ENCODE assay signal across 8 cellular contexts in genomic region chr4:142404191-142404611, GRCh38.
DNase-seq lines count a peak whose midpoint lies in the region; ATAC-seq lines count a peak whose summit lies in the region.

No MANE protein-coding gene starts in this region.

- peak overlapping the region; percentile 99 for H3K27ac Mint-ChIP-seq in activated T-helper 2 cell treated with anti-CD3 and anti-CD28 coated beads, Interferon-gamma antibody, Interleukin-2, Interleukin-4, amounts not matched to agents 10 μg/mL and 5 μg/mL and 100 μg/mL, durations not matched to agents 14 hours and 24 hours and 36 hours

- ATAC-seq in GM18868 (IDR thresholded peaks at IDR 0.05; ENCODE audit: unreplicated experiment), result no peak
- no peak for ATAC-seq in HG03039 (IDR thresholded peaks at IDR 0.05; ENCODE audit: unreplicated experiment)
- ATAC-seq in GM19452 (IDR thresholded peaks at IDR 0.05; ENCODE audit: unreplicated experiment), result no peak

- intact Hi-C loops in activated T-helper 2 cell treated with anti-CD3 and anti-CD28 coated beads, Interferon-gamma antibody, Interleukin-2, Interleukin-4, amounts not matched to agents 10 μg/mL and 5 μg/mL and 100 μg/mL, durations not matched to agents 14 hours and 24 hours and 36 hours (cut with micrococcal nuclease), result loop anchor here (2.0 to 10.0 kb wide), 3 partner anchors 122 to 443 kb away; partner anchors contain the start of gene INPP4B

- H3K4me1 Mint-ChIP-seq in activated T-helper 2 cell treated with anti-CD3 and anti-CD28 coated beads, Interferon-gamma antibody, Interleukin-2, Interleukin-4, amounts not matched to agents 10 μg/mL and 5 μg/mL and 100 μg/mL, durations not matched to agents 14 hours and 24 hours and 36 hours (ENCODE audit: low read depth), result peaks cover 50% of the 10 kb centered on the region

- peak; percentile 21 to 43 for DNase-seq in Kasumi-1 (lab: John Stamatoyannopoulos, UW)
- DNase-seq in activated T-helper 2 cell treated with anti-CD3 and anti-CD28 coated beads, Interferon-gamma antibody, Interleukin-2, Interleukin-4, amounts not matched to agents 10 μg/mL and 5 μg/mL and 100 μg/mL, durations not matched to agents 14 hours and 24 hours and 36 hours (ENCODE audit: low spot score), result no peak
- DNase-seq in iris pigment epithelial cell (ENCODE audit: low read depth), result peak; percentile 89
- DNase-seq in stimulated activated naive CD4-positive, alpha-beta T cell treated with Interleukin-2 at 50 U/mL for 16 hours (lab: John Stamatoyannopoulos, UW), result peak; percentile 54
- no peak for DNase-seq in nucleus accumbens (lab: John Stamatoyannopoulos, UW)

- H3K9me3 Mint-ChIP-seq in activated T-helper 2 cell treated with anti-CD3 and anti-CD28 coated beads, Interferon-gamma antibody, Interleukin-2, Interleukin-4, amounts not matched to agents 10 μg/mL and 5 μg/mL and 100 μg/mL, durations not matched to agents 14 hours and 24 hours and 36 hours, result no peaks in the 10 kb centered on the region

- no peaks in the 10 kb centered on the region for H3K27me3 Mint-ChIP-seq in activated T-helper 2 cell treated with anti-CD3 and anti-CD28 coated beads, Interferon-gamma antibody, Interleukin-2, Interleukin-4, amounts not matched to agents 10 μg/mL and 5 μg/mL and 100 μg/mL, durations not matched to agents 14 hours and 24 hours and 36 hours (ENCODE audit: low read depth)

- H3K4me3 Mint-ChIP-seq in activated T-helper 2 cell treated with anti-CD3 and anti-CD28 coated beads, Interferon-gamma antibody, Interleukin-2, Interleukin-4, amounts not matched to agents 10 μg/mL and 5 μg/mL and 100 μg/mL, durations not matched to agents 14 hours and 24 hours and 36 hours (ENCODE audit: low read depth), result peak overlapping the region; percentile 96

- H3K36me3 Mint-ChIP-seq in activated T-helper 2 cell treated with anti-CD3 and anti-CD28 coated beads, Interferon-gamma antibody, Interleukin-2, Interleukin-4, amounts not matched to agents 10 μg/mL and 5 μg/mL and 100 μg/mL, durations not matched to agents 14 hours and 24 hours and 36 hours (ENCODE audit: low read depth), result peaks cover 34% of the 10 kb centered on the region

Comparison
In these comparisons a context has a peak if more than half of its experiments do, and no peak if none do; other contexts are left out.
1. DNase-seq: peak in Kasumi-1 (2 of 2), iris pigment epithelial cell (single experiment) and stimulated activated naive CD4-positive, alpha-beta T cell treated with Interleukin-2 at 50 U/mL for 16 hours (single experiment); none in activated T-helper 2 cell treated with anti-CD3 and anti-CD28 coated beads, Interferon-gamma antibody, Interleukin-2, Interleukin-4, amounts not matched to agents 10 μg/mL and 5 μg/mL and 100 μg/mL, durations not matched to agents 14 hours and 24 hours and 36 hours (single experiment) and nucleus accumbens (0 of 56).